In the genomic region with DNA sequence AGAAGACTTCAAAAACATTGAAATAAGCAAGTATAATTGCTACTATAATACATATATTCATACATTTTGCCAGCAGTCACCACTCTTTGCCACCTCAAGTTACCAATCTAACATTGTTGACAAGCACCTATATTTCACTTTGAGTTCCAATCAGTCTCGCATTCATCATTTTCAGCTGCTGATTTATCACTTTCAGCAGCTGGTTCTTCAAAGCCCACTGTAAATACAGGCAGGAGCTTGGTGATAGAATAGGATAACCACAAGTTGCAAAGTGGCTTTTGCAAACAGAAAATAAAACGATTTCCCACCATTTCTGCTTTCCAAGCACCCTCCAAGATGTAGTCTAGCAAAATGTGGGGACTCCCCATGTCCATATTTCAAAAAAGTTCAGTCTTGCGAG, we compare ENCODE assay signal across 23 cellular contexts.
"Had no signal": no experiment of that assay in that cellular context is flagged by ENCODE, and none has a peak within 500 bp of the region (broad histone marks: within the 10 kb centered on the region; RNA-seq: fewer than 3 reads in every experiment).

No MANE protein-coding gene starts in this region.

- H3K36me3 ChIP-seq: lower lobe of right lung, sigmoid colon, spleen, tibial artery had no signal

- H3K27me3 ChIP-seq: sigmoid colon, spleen, testis, tibial artery had no signal

- DNase-seq: cortex of kidney; hypothalamus; immature natural killer cell; islet precursor cell; kidney glomerular epithelial cell; left colon; left ventricle myocardium superior; lower lobe of right lung; nephron progenitor cell; nucleus accumbens; posterior cingulate gyrus; psoas muscle; right cardiac atrium; sigmoid colon; spleen; stimulated activated CD4-positive, alpha-beta T cell treated with anti-CD3 and anti-CD28 coated beads, Interleukin-4, amount 100 ng/mL, for 4 hours; stimulated activated naive CD8-positive, alpha-beta T cell treated with anti-CD3 and anti-CD28 coated beads, Interleukin-15, Interleukin-2, amounts not matched to agents 100 U/mL and 50 U/mL, for 24 hours; substantia nigra; testis; tibial artery had no signal

- H3K4me3 ChIP-seq: lower lobe of right lung, psoas muscle, sigmoid colon, skin epidermis, spleen, testis, tibial artery had no signal

- H3K9me3 ChIP-seq: lower lobe of right lung, psoas muscle, sigmoid colon, spleen, testis, tibial artery had no signal

- H3K4me1 ChIP-seq: lower lobe of right lung, psoas muscle, spleen, testis had no signal

- H3K27ac ChIP-seq: lower lobe of right lung, psoas muscle, sigmoid colon, testis, tibial artery had no signal

- ATAC-seq: left colon; left ventricle myocardium superior; lower lobe of right lung; naive thymus-derived CD8-positive, alpha-beta T cell; psoas muscle; right cardiac atrium; stimulated activated memory B cell treated with anti-CD40 and anti-IgM and Interleukin-4, amounts not matched to agents 10 μg/mL and 1 μg/mL and 100 μg/mL, for 72 hours; stimulated activated naive CD8-positive, alpha-beta T cell treated with anti-CD3 and anti-CD28 coated beads, Interleukin-15, Interleukin-2, amounts not matched to agents 100 U/mL and 50 U/mL, for 24 hours had no signal
